17 cellular contexts compared by ENCODE assay signal in genomic region chr5:10932426-10932825, GRCh38.
"Had no signal": no experiment of that assay in that cellular context is flagged by ENCODE, and none has a peak within 500 bp of the region (broad histone marks: within the 10 kb centered on the region; RNA-seq: fewer than 3 reads in every experiment).

No MANE protein-coding gene starts in this region.

- H3K27ac ChIP-seq: coronary artery, heart left ventricle, ovary, right atrium auricular region had no signal

- ATAC-seq: heart left ventricle; mucosa of descending colon; naive thymus-derived CD8-positive, alpha-beta T cell had no signal

- H3K9me3 ChIP-seq: mucosa of descending colon, ovary had no signal

- H3K27me3 ChIP-seq: heart left ventricle, ovary, right atrium auricular region had no signal

- FAIRE-seq: endothelial cell of umbilical vein had no signal

- H3K4me1 Mint-ChIP-seq: naive thymus-derived CD8-positive, alpha-beta T cell had no signal

- H3K4me3 Mint-ChIP-seq: endodermal cell; naive thymus-derived CD8-positive, alpha-beta T cell had no signal

- H3K27ac Mint-ChIP-seq: endodermal cell; naive thymus-derived CD8-positive, alpha-beta T cell had no signal

- H3K4me1 ChIP-seq: heart left ventricle, right atrium auricular region had no signal

- DNase-seq: effector CD4-positive, alpha-beta T cell; endodermal cell; erythroblast; foreskin melanocyte; heart left ventricle; hippocampal formation; kidney glomerular epithelial cell; mucosa of descending colon; naive thymus-derived CD8-positive, alpha-beta T cell; ovary; stimulated activated CD4-positive, alpha-beta T cell treated with anti-CD3 and anti-CD28 coated beads, Interleukin-2, amount 100 ng/mL, for 48 hours; stimulated activated naive CD4-positive, alpha-beta T cell treated with Interleukin-2 at 50 U/mL for 16 hours; trophoblast cell had no signal

- H3K4me3 ChIP-seq: coronary artery, heart left ventricle, mucosa of descending colon, ovary, right atrium auricular region, smooth muscle cell had no signal

- H3K36me3 ChIP-seq: heart left ventricle, ovary, right atrium auricular region had no signal

- H3K4me2 ChIP-seq: smooth muscle cell had no signal
